13 cellular contexts compared by ENCODE assay signal in genomic region chr9:125587819-125588460, GRCh38.
A peak's percentile ranks its signal among the peaks of the same experiment; 100 is the strongest.
DNase-seq lines count a peak whose midpoint lies in the region; ATAC-seq and TF ChIP-seq lines count a peak whose summit lies in the region.
"Had no signal": no experiment of that assay in that cellular context is flagged by ENCODE, and none has a peak within 500 bp of the region (broad histone marks: within the 10 kb centered on the region; RNA-seq: fewer than 3 reads in every experiment).

No MANE protein-coding gene starts in this region.

- H3K27me3 ChIP-seq in osteoblast (ENCODE audit: insufficient read depth, low read length): no peaks in the 10 kb centered on the region
- no peaks in the 10 kb centered on the region for H3K27me3 ChIP-seq in PC-9 (ENCODE audit: insufficient read depth, low read depth)

- no peaks in the 10 kb centered on the region for H3F3A ChIP-seq in PC-9 (ENCODE audit: insufficient read depth, low read depth)

- H3K79me2 ChIP-seq in osteoblast (ENCODE audit: insufficient read depth, low read length) (peaks cover 72% of the 10 kb centered on the region), PC-9 (ENCODE audit: low read depth) (peaks cover 16% of the 10 kb centered on the region; the same call in 1 of the 2 replicates)

- peaks cover 4% of the 10 kb centered on the region for H3K36me3 ChIP-seq in osteoblast (ENCODE audit: insufficient read depth, low read length)
- H3K36me3 ChIP-seq in PC-9 (ENCODE audit: low read depth): no peaks in the 10 kb centered on the region

- peaks cover 33% of the 10 kb centered on the region for H3K36me3 Mint-ChIP-seq in activated T-helper 17 cell treated with anti-CD3 and anti-CD28 coated beads, Interleukin-2, amount 50 U/mL, for 72 hours (ENCODE audit: low read depth)

- peaks cover 26% of the 10 kb centered on the region for H3K4me1 Mint-ChIP-seq in activated T-helper 17 cell treated with anti-CD3 and anti-CD28 coated beads, Interleukin-2, amount 50 U/mL, for 72 hours

- H3K9me3 ChIP-seq in osteoblast (ENCODE audit: low read depth, low read length) (no peaks in the 10 kb centered on the region), PC-9 (ENCODE audit: insufficient read depth, low read depth) (no peaks in the 10 kb centered on the region)

- H2AFZ ChIP-seq in osteoblast (ENCODE audit: low read length) (no peak overlapping the region), PC-9 (no peak overlapping the region)

- H3K9me2 ChIP-seq in PC-9 (ENCODE audit: insufficient read depth): no peaks in the 10 kb centered on the region

- ATAC-seq in activated T-helper 17 cell treated with anti-CD3 and anti-CD28 coated beads, Interleukin-2, amount 50 U/mL, for 72 hours (replicated peaks): peak; percentile 48

- no TSS peak for BruUV-seq in PC-9 (replicated peaks; lab: Mats Ljungman, UMichigan)

- no peaks in the 10 kb centered on the region for H3K9me3 Mint-ChIP-seq in activated T-helper 17 cell treated with anti-CD3 and anti-CD28 coated beads, Interleukin-2, amount 50 U/mL, for 72 hours
- H3K9me3 Mint-ChIP-seq: CD4-positive, alpha-beta T cell had no signal

- POLR2A ChIA-PET in PC-9 (lab: Charles Lee; ENCODE audit: unreplicated experiment): no interaction called here

- TF ChIP-seq CTCF in AG09319 (IDR thresholded peaks at IDR 0.05; ENCODE audit: low read depth, low read length) (no peak), osteoblast (IDR thresholded peaks at IDR 0.05; ENCODE audit: extremely low read depth, low read depth, low read length) (no peak), PC-9 (conservative IDR thresholded peaks at IDR 0.05) (no peak)

- H3K4me1 ChIP-seq in osteoblast (ENCODE audit: insufficient read depth, low read length) (no peaks in the 10 kb centered on the region), PC-9 (replicated peaks; ENCODE audit: insufficient read depth) (no peaks in the 10 kb centered on the region)

- CTCF ChIA-PET in PC-9 (lab: Charles Lee): no interaction called here

- H3K27me3 Mint-ChIP-seq in activated T-helper 17 cell treated with anti-CD3 and anti-CD28 coated beads, Interleukin-2, amount 50 U/mL, for 72 hours: no peaks in the 10 kb centered on the region
- H3K27me3 Mint-ChIP-seq: B cell; CD4-positive, alpha-beta T cell had no signal

- H3K4me2 ChIP-seq in osteoblast (ENCODE audit: insufficient read depth, low read length): no peak overlapping the region
- H3K4me2 ChIP-seq in PC-9: no peak overlapping the region

- H3K27ac Mint-ChIP-seq in activated T-helper 17 cell treated with anti-CD3 and anti-CD28 coated beads, Interleukin-2, amount 50 U/mL, for 72 hours: no peak overlapping the region
- H3K27ac Mint-ChIP-seq: B cell; CD4-positive, alpha-beta T cell had no signal

- peaks cover 15% of the 10 kb centered on the region for H4K20me1 ChIP-seq in osteoblast (ENCODE audit: insufficient read depth, low read length)
- no peaks in the 10 kb centered on the region; the same call in 1 of the 2 replicates for H4K20me1 ChIP-seq in PC-9 (ENCODE audit: insufficient read depth)

- H3K4me3 ChIP-seq in osteoblast (ENCODE audit: insufficient read depth, low read length) (no peak overlapping the region), PC-9 (no peak overlapping the region)

- intact Hi-C loops in PC-9 (cut with micrococcal nuclease; ENCODE audit: unreplicated experiment): no loop called here

- TF ChIP-seq POLR2A in erythroblast (IDR thresholded peaks at IDR 0.05; ENCODE audit: low read length): no peak

- H3K27ac ChIP-seq in osteoblast (ENCODE audit: low read depth, low read length): no peak overlapping the region
- no peak overlapping the region for H3K27ac ChIP-seq in PC-9

- no peak overlapping the region for H3K4me3 Mint-ChIP-seq in activated T-helper 17 cell treated with anti-CD3 and anti-CD28 coated beads, Interleukin-2, amount 50 U/mL, for 72 hours
- H3K4me3 Mint-ChIP-seq: B cell; CD4-positive, alpha-beta T cell had no signal

- DNase-seq in AG09319 (ENCODE audit: extremely low read depth, low read depth): peak; percentile 11
- DNase-seq in dedifferentiated amniotic fluid mesenchymal stem cell (ENCODE audit: extremely low spot score): peak; percentile 34
- DNase-seq in osteoblast (ENCODE audit: insufficient read length, low spot score, missing footprints): peak; percentile 53
- DNase-seq in erythroblast (lab: John Stamatoyannopoulos, UW): no peak
- no peak for DNase-seq in PC-9
- DNase-seq in medulla oblongata (ENCODE audit: extremely low spot score): no peak
- DNase-seq: 8988T; C1 segment of cervical spinal cord; CD4-positive, alpha-beta T cell; HCEC 1CT; KBM-7 had no signal

Comparison
In these comparisons a context has a peak if more than half of its experiments do, and no peak if none do; other contexts are left out.
1. DNase-seq: peak in AG09319 (single experiment), dedifferentiated amniotic fluid mesenchymal stem cell (single experiment) and osteoblast (single experiment); none in erythroblast (0 of 2), PC-9 (0 of 2) and medulla oblongata (single experiment).